In the genomic region with DNA sequence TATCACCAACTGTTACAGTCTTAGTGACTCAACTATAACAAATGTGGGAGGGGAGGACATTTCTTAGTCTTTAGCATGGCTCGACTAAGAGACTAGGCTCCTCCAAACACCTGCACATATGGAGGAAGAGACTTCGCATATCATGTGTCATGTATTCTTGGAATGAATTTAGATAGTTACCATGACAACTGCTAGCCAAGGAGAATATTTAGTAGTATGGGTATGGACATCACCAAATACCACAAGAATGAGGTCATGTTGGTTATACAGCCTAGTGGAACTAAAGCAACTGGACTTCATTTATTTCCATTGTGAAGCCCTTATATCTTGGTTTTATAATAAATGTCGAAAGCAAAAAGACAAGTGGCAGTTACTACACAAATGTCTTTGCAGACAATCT, we compare ENCODE assay signal across 1 cellular context.
TF ChIP-seq lines count a peak whose summit lies in the region.

No MANE protein-coding gene starts in this region.

TF ChIP-seq in A549, 52 proteins besides CTCF, POLR2A, EP300 and RAD21:
- TF ChIP-seq, protein P1, sequence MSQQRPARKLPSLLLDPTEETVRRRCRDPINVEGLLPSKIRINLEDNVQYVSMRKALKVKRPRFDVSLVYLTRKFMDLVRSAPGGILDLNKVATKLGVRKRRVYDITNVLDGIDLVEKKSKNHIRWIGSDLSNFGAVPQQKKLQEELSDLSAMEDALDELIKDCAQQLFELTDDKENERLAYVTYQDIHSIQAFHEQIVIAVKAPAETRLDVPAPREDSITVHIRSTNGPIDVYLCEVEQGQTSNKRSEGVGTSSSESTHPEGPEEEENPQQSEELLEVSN (IDR thresholded peaks at IDR 0.05; ENCODE audit: borderline replicate concordance, low read depth), result no peak
- TF ChIP-seq, protein P2, sequence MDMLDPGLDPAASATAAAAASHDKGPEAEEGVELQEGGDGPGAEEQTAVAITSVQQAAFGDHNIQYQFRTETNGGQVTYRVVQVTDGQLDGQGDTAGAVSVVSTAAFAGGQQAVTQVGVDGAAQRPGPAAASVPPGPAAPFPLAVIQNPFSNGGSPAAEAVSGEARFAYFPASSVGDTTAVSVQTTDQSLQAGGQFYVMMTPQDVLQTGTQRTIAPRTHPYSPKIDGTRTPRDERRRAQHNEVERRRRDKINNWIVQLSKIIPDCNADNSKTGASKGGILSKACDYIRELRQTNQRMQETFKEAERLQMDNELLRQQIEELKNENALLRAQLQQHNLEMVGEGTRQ (IDR thresholded peaks at IDR 0.05), result no peak
- TF ChIP-seq RNF2 (IDR thresholded peaks at IDR 0.05; ENCODE audit: borderline replicate concordance, low read depth) (no peak), NPAS2 (CRISPR knock-in tag; IDR thresholded peaks at IDR 0.05; ENCODE audit: borderline replicate concordance) (no peak), HDAC2 (IDR thresholded peaks at IDR 0.05) (no peak), BHLHE40 (IDR thresholded peaks at IDR 0.05; ENCODE audit: low read depth, low read length) (no peak)
